In genomic region chr4:48126621-48127020, GRCh38 we compare ENCODE assay signal across 21 cellular contexts.
A peak's percentile ranks its signal among the peaks of the same experiment; 100 is the strongest.
DNase-seq lines count a peak whose midpoint lies in the region; ATAC-seq and TF ChIP-seq lines count a peak whose summit lies in the region.
"Had no signal": no experiment of that assay in that cellular context is flagged by ENCODE, and none has a peak within 500 bp of the region (broad histone marks: within the 10 kb centered on the region; RNA-seq: fewer than 3 reads in every experiment).

No MANE protein-coding gene starts in this region.

- peak overlapping the region; percentile 83 for H3K4me3 Mint-ChIP-seq in stimulated activated naive CD8-positive, alpha-beta T cell treated with anti-CD3 and anti-CD28 coated beads, Interleukin-15, Interleukin-2, amounts not matched to agents 100 ng/mL and 50 ng/mL, for 24 hours
- H3K4me3 Mint-ChIP-seq: activated B cell treated with CpG ODN at 0.5 μM for 24 hours; brain; naive B cell; stimulated activated naive B cell treated with anti-CD40 and anti-IgM and Interleukin-4, amounts not matched to agents 10 μg/mL and 1 μg/mL and 100 μg/mL, for 72 hours had no signal

- H3K27me3 ChIP-seq in iPS-20b (ENCODE audit: insufficient read depth, low read length), result no peaks in the 10 kb centered on the region
- H3K27me3 ChIP-seq: SJCRH30, tibial nerve had no signal

- no peaks in the 10 kb centered on the region for H3K36me3 ChIP-seq in iPS-20b (ENCODE audit: insufficient read depth, low read depth, low read length)
- H3K36me3 ChIP-seq: SJCRH30, tibial nerve had no signal

- H3K4me3 ChIP-seq in iPS-20b (ENCODE audit: low read length), result peak overlapping the region; percentile 61; the same call in 1 of the 2 replicates
- H3K4me3 ChIP-seq: coronary artery, lung, tibial nerve had no signal

- TF ChIP-seq CTCF in VCaP (conservative IDR thresholded peaks at IDR 0.05), result no peak

- no peaks in the 10 kb centered on the region for H3K9me3 ChIP-seq in iPS-20b (ENCODE audit: insufficient read depth, low read depth, low read length)
- H3K9me3 ChIP-seq: SJCRH30, tibial nerve had no signal

- H3K36me3 Mint-ChIP-seq in stimulated activated naive CD8-positive, alpha-beta T cell treated with anti-CD3 and anti-CD28 coated beads, Interleukin-15, Interleukin-2, amounts not matched to agents 100 ng/mL and 50 ng/mL, for 24 hours (ENCODE audit: low read depth), result peaks cover 4% of the 10 kb centered on the region
- H3K36me3 Mint-ChIP-seq: brain, naive B cell had no signal

- no peak for ATAC-seq in stimulated activated naive CD8-positive, alpha-beta T cell treated with anti-CD3 and anti-CD28 coated beads, Interleukin-15, Interleukin-2, amounts not matched to agents 100 U/mL and 50 U/mL, for 24 hours
- ATAC-seq in GM18907 (IDR thresholded peaks at IDR 0.05; ENCODE audit: unreplicated experiment), result no peak
- ATAC-seq: stimulated activated naive B cell treated with anti-CD40 and anti-IgM and Interleukin-4, amounts not matched to agents 10 μg/mL and 1 μg/mL and 100 μg/mL, for 72 hours had no signal

- H3K4me1 Mint-ChIP-seq in stimulated activated naive CD8-positive, alpha-beta T cell treated with anti-CD3 and anti-CD28 coated beads, Interleukin-15, Interleukin-2, amounts not matched to agents 100 ng/mL and 50 ng/mL, for 24 hours (ENCODE audit: low read depth), result peaks cover 87% of the 10 kb centered on the region

- peaks cover 18% of the 10 kb centered on the region; the same call in 1 of the 2 replicates for H3K4me1 ChIP-seq in iPS-20b (ENCODE audit: insufficient read depth, low read length)

- H3K9ac ChIP-seq in iPS-20b (ENCODE audit: low read depth, low read length), result peak overlapping the region; percentile 62; the same call in 1 of the 2 replicates

- peak overlapping the region; percentile 96 for H3K27ac Mint-ChIP-seq in stimulated activated naive CD8-positive, alpha-beta T cell treated with anti-CD3 and anti-CD28 coated beads, Interleukin-15, Interleukin-2, amounts not matched to agents 100 ng/mL and 50 ng/mL, for 24 hours
- H3K27ac Mint-ChIP-seq: activated B cell treated with CpG ODN at 0.5 μM for 24 hours; brain; naive B cell; stimulated activated naive B cell treated with anti-CD40 and anti-IgM and Interleukin-4, amounts not matched to agents 10 μg/mL and 1 μg/mL and 100 μg/mL, for 72 hours had no signal

- peak overlapping the region; percentile 91 for H3K27ac ChIP-seq in VCaP
- H3K27ac ChIP-seq in iPS-20b (ENCODE audit: low read length), result peak overlapping the region; percentile 10
- H3K27ac ChIP-seq: HL-60, tibial nerve had no signal

- no peak for DNase-seq in stimulated activated naive CD8-positive, alpha-beta T cell treated with anti-CD3 and anti-CD28 coated beads, Interleukin-15, Interleukin-2, amounts not matched to agents 100 U/mL and 50 U/mL, for 24 hours
- DNase-seq in foreskin melanocyte (no peak), NCI-H187 (lab: John Stamatoyannopoulos, UW) (no peak), NCI-H524 (lab: John Stamatoyannopoulos, UW) (no peak)
- DNase-seq: activated B cell treated with CpG ODN at 0.5 μM for 24 hours; HCEC 1CT; naive B cell; NCI-H1694; NCI-H82; SJCRH30; stimulated activated naive B cell treated with anti-CD40 and anti-IgM and Interleukin-4, amounts not matched to agents 10 μg/mL and 1 μg/mL and 100 μg/mL, for 72 hours; T-helper 2 cell had no signal

- no peaks in the 10 kb centered on the region for H3K27me3 Mint-ChIP-seq in stimulated activated naive CD8-positive, alpha-beta T cell treated with anti-CD3 and anti-CD28 coated beads, Interleukin-15, Interleukin-2, amounts not matched to agents 100 ng/mL and 50 ng/mL, for 24 hours
- H3K27me3 Mint-ChIP-seq: activated B cell treated with CpG ODN at 0.5 μM for 24 hours had no signal

- no peaks in the 10 kb centered on the region for H3K9me3 Mint-ChIP-seq in stimulated activated naive CD8-positive, alpha-beta T cell treated with anti-CD3 and anti-CD28 coated beads, Interleukin-15, Interleukin-2, amounts not matched to agents 100 ng/mL and 50 ng/mL, for 24 hours
- H3K9me3 Mint-ChIP-seq: activated B cell treated with CpG ODN at 0.5 μM for 24 hours; brain; naive B cell; stimulated activated naive B cell treated with anti-CD40 and anti-IgM and Interleukin-4, amounts not matched to agents 10 μg/mL and 1 μg/mL and 100 μg/mL, for 72 hours had no signal
